22 cellular contexts compared by ENCODE assay signal in genomic region chr3:22225161-22225560, GRCh38.
"Had no signal": no experiment of that assay in that cellular context is flagged by ENCODE, and none has a peak within 500 bp of the region (broad histone marks: within the 10 kb centered on the region; RNA-seq: fewer than 3 reads in every experiment).

No MANE protein-coding gene starts in this region.

- ATAC-seq: HepG2 had no signal

- H3K9ac ChIP-seq: SK-N-SH had no signal

- H3K36me3 ChIP-seq: MG63 had no signal

- H3K4me3 ChIP-seq: MG63 had no signal

- DNase-seq: IMR-90, Karpas-422, KG1, MG63, NCI-H1092, NCI-H1105 treated with DMSO at 0.1 percent for 48 hours, NCI-H1417 treated with DMSO at 0.1 percent for 48 hours, NCI-H146, NCI-H1694 treated with DMSO at 0.1 percent for 48 hours, NCI-H2029, NCI-H2081 treated with DMSO at 0.1 percent for 48 hours, NCI-H226, NCI-H446, NCI-H510A, NCI-H524 treated with DMSO at 0.1 percent for 48 hours, NCI-H69, NCI-H774, Right ventricle myocardium superior, RPMI8226, SIG-M5, SK-N-SH had no signal

- H3K4me2 ChIP-seq: SK-N-SH had no signal

- H3K9me3 ChIP-seq: MG63, SK-N-SH had no signal

- H3K27me3 ChIP-seq: MG63 had no signal

- H3K9me2 ChIP-seq: SK-N-SH had no signal
